Comparison of ENCODE assay signal across 8 cellular contexts in the genomic region with DNA sequence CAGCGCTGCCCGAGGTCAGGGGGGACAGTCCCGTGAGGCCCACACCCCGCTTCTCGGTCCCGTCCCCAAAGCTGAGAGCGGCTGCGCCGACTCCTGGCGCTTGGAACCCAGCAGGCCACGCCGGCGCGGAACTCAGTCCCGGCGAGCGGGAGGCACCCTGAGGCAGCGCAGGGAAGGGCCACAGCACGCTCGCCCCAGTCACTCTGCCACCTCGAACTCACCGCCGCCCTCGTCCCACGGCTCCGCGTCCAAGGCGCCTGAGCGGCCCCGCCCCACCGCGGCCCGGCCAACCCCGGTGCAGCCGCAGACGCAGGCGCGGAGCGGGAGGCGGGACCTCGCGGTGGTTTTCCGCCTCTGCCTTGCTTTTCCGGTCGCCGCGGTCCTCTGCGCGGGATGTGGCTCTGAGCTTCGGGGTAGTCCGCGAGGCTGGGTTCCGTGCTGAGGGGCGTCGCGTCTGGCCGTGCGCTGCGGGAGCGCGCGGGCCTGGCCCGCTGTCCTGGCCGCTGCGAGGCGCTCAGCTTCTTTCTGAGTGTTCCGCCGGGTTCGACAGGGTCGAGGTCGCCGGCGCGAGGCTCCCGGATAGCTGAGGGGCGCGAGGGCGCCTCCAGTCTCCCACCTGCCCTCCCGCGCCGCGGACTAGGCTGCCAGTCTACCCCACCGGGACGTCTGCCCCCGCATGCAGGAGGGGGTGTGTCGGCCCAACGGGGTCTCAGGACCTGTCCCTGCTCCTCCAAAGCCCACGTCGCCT. TPM values are rescaled to one million over a fixed set of nuclear protein-coding genes. Genes with fewer than 3 reads are reported as not detected.
A peak's percentile ranks its signal among the peaks of the same experiment; 100 is the strongest.
DNase-seq lines count a peak whose midpoint lies in the region; ATAC-seq and TF ChIP-seq lines count a peak whose summit lies in the region.

A gene with protein sequence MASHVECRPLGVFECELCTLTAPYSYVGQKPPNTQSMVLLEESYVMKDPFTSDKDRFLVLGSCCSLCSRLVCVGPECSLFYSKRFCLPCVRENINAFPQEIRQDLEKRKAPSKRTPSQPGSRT (minus strand): TSS at position 259 of the 748 bp plus-strand sequence. CDS start 2,009 bp downstream, outside the sequence.

- peak within 1 kb of the TSS; percentile 66 to 80 (median 72) for H3K4me3 ChIP-seq in BLaER1 treated with 17β-estradiol and CSF1 and Interleukin-3, amounts not matched to agents 10 nM and 100 nM
- H3K4me3 ChIP-seq in duodenal mucosa (ENCODE audit: low read depth in 1 of 2, low read length in 2 of 2), result peak within 1 kb of the TSS; percentile 81 to 91
- H3K4me3 ChIP-seq in lower leg skin (ENCODE audit: low read depth, poor library complexity, severe bottlenecking), result peak within 1 kb of the TSS; percentile 82

- ATAC-seq in HG03378 (IDR thresholded peaks at IDR 0.05; ENCODE audit: unreplicated experiment), result peak; percentile 61

- H3K4me2 ChIP-seq in BLaER1 treated with 17β-estradiol and CSF1 and Interleukin-3, amounts not matched to agents 10 nM and 100 nM, result peak within 1 kb of the TSS; percentile 84 to 99 (median 94)

- peak; percentile 51 to 92 for DNase-seq in NCI-H526 (lab: John Stamatoyannopoulos, UW)
- peak; percentile 90 to 92 for DNase-seq in activated CD4-positive, alpha-beta T cell treated with anti-CD3 and anti-CD28 coated beads, Interleukin-2, amount 50 U/mL, for 48 hours
- peak; percentile 86 to 98 for DNase-seq in lower leg skin (ENCODE audit: low spot score in 2 of 2)
- DNase-seq in stimulated activated CD4-positive, alpha-beta T cell treated with anti-CD3 and anti-CD28 coated beads, Interleukin-4, amount 100 ng/mL, for 48 hours (ENCODE audit: low read depth in 2 of 2), result peak; percentile 80 to 87

- H3K4me1 ChIP-seq in BLaER1 treated with 17β-estradiol and CSF1 and Interleukin-3, amounts not matched to agents 10 nM and 100 nM, result peaks cover 27 to 66% (median 56%) of the 10 kb centered on the region in 10 experiments
- peaks cover 10 to 11% of the 10 kb centered on the region in 2 donors for H3K4me1 ChIP-seq in duodenal mucosa (ENCODE audit: control insufficient read depth in 1 of 2, insufficient read depth in 2 of 2, low read length in 2 of 2)

- H3K9me3 ChIP-seq in BLaER1 treated with 17β-estradiol and CSF1 and Interleukin-3, amounts not matched to agents 10 nM and 100 nM (replicated peaks in 1 of 11), result peaks cover 0 to 13% (median 0%) of the 10 kb centered on the region in 11 experiments; a peak in 10 of 22 replicates
- H3K9me3 ChIP-seq in duodenal mucosa (ENCODE audit: control insufficient read depth in 1 of 2, low read length in 2 of 2), result no peaks in the 10 kb centered on the region

- H4K20me1 ChIP-seq in BLaER1 treated with 17β-estradiol and CSF1 and Interleukin-3, amounts not matched to agents 10 nM and 100 nM, result peaks cover 0 to 3% (median 0%) of the 10 kb centered on the region in 11 experiments; a peak in 1 of 22 replicates

- intact Hi-C loops in lower leg skin (cut with DNase I; ENCODE audit: low total_unique reads), result no loop called here

- H3K27me3 ChIP-seq in BLaER1 treated with 17β-estradiol and CSF1 and Interleukin-3, amounts not matched to agents 10 nM and 100 nM, result no peaks in the 10 kb centered on the region
- H3K27me3 ChIP-seq in duodenal mucosa (ENCODE audit: control insufficient read depth in 1 of 2, insufficient read depth in 2 of 2, low read length in 2 of 2), result no peaks in the 10 kb centered on the region

- TF ChIP-seq CTCF in lower leg skin (IDR thresholded peaks at IDR 0.05), result no peak

- H3K9ac ChIP-seq in BLaER1 treated with 17β-estradiol and CSF1 and Interleukin-3, amounts not matched to agents 10 nM and 100 nM, result peak within 1 kb of the TSS; percentile 81 to 94 (median 88)
- H3K9ac ChIP-seq in duodenal mucosa (ENCODE audit: low read depth in 1 of 2, low read length in 2 of 2), result peak within 1 kb of the TSS; percentile 87 to 93

- peak within 1 kb of the TSS; percentile 72 to 93 (median 90) for H3K27ac ChIP-seq in BLaER1 treated with 17β-estradiol and CSF1 and Interleukin-3, amounts not matched to agents 10 nM and 100 nM
- peak within 1 kb of the TSS; percentile 81 for H3K27ac ChIP-seq in duodenal mucosa (ENCODE audit: low read depth, low read length)

- TF ChIP-seq POLR2A in GM19099 (IDR thresholded peaks at IDR 0.05; ENCODE audit: extremely low read depth, insufficient read length, low read depth), result peak; percentile 92
- peak in 1 of 2 donors; percentile 58 for TF ChIP-seq POLR2A in lower leg skin (IDR thresholded peaks at IDR 0.05)

- WGBS in lower leg skin, 2 donors, result 0 to 1% methylated on average over 14 to 72 of the region's 89 CpGs

- peaks cover 0 to 9% (median 0%) of the 10 kb centered on the region in 11 experiments; a peak in 5 of 22 replicates for H3K36me3 ChIP-seq in BLaER1 treated with 17β-estradiol and CSF1 and Interleukin-3, amounts not matched to agents 10 nM and 100 nM
- H3K36me3 ChIP-seq in duodenal mucosa (ENCODE audit: control insufficient read depth in 1 of 2, insufficient read depth in 2 of 2, low read length in 2 of 2), result peaks cover 0 to 4% of the 10 kb centered on the region in 2 donors

RNA-seq across cellular contexts. Expression of the gene that starts here (rescaled TPM):
- 10 to 100 TPM in 2 of 4 donors, 1 to 10 TPM in 2; 10.0 to 17.3 (median 13.2) TPM for total RNA-seq in lower leg skin

Comparison
In these comparisons a context has a peak if more than half of its experiments do, and no peak if none do; other contexts are left out.
1. Peak in every context shown above with its lines: DNase-seq, ATAC-seq, H3K4me3 ChIP-seq and H3K27ac ChIP-seq.